7 cellular contexts compared by ENCODE assay signal in genomic region chr5:180353226-180353962, GRCh38. TPM values are rescaled to one million over a fixed set of nuclear protein-coding genes. Genes with fewer than 3 reads are reported as not detected.
A peak's percentile ranks its signal among the peaks of the same experiment; 100 is the strongest.
DNase-seq lines count a peak whose midpoint lies in the region; ATAC-seq and TF ChIP-seq lines count a peak whose summit lies in the region.

Gene GFPT2 (minus strand): TSS chr5:180353336. CDS start chr5:180353217, 119 bp downstream.

- H3K27ac Mint-ChIP-seq in activated T-helper 2 cell treated with anti-CD3 and anti-CD28 coated beads, Interferon-gamma antibody, Interleukin-2, Interleukin-4, amounts not matched to agents 10 μg/mL and 5 μg/mL and 100 μg/mL, durations not matched to agents 14 hours and 24 hours and 36 hours: no peak within 1 kb of the TSS
- H3K27ac Mint-ChIP-seq in naive thymus-derived CD4-positive, alpha-beta T cell: no peak within 1 kb of the TSS

- no peaks in the 10 kb centered on the region for H3K9me3 ChIP-seq in PC-9 (ENCODE audit: insufficient read depth, low read depth)
- no peaks in the 10 kb centered on the region for H3K9me3 ChIP-seq in naive thymus-derived CD4-positive, alpha-beta T cell (ENCODE audit: control insufficient read depth in 2 of 3, low read length in 3 of 3)

- no peaks in the 10 kb centered on the region for H3F3A ChIP-seq in PC-9 (ENCODE audit: insufficient read depth, low read depth)

- H3K27me3 ChIP-seq in PC-9 (ENCODE audit: insufficient read depth, low read depth): no peaks in the 10 kb centered on the region
- peaks cover 0 to 13% of the 10 kb centered on the region in 2 donors for H3K27me3 ChIP-seq in naive thymus-derived CD4-positive, alpha-beta T cell (ENCODE audit: control insufficient read depth in 2 of 2, insufficient read depth in 2 of 2, low read length in 2 of 2)

- CTCF ChIA-PET in PC-9 (lab: Charles Lee): interaction anchor here (1.0 kb wide), 1 partner anchor 23 kb away, joined by 4 read pairs; no protein-coding TSS in a partner anchor
- CTCF ChIA-PET in naive thymus-derived CD4-positive, alpha-beta T cell (lab: Charles Lee): no interaction called here

- POLR2A ChIA-PET in PC-9 (lab: Charles Lee; ENCODE audit: unreplicated experiment): interaction anchor here (0.6 kb wide), 3 partner anchors 22 to 162 kb away, joined by 4 to 6 read pairs (median 6); no protein-coding TSS in a partner anchor
- POLR2A ChIA-PET in naive thymus-derived CD4-positive, alpha-beta T cell (lab: Charles Lee): no interaction called here

- H3K9me2 ChIP-seq in PC-9 (ENCODE audit: insufficient read depth): no peaks in the 10 kb centered on the region

- no peaks in the 10 kb centered on the region for H3K36me3 ChIP-seq in PC-9 (ENCODE audit: low read depth)
- H3K36me3 ChIP-seq in naive thymus-derived CD4-positive, alpha-beta T cell (ENCODE audit: control insufficient read depth in 2 of 3, insufficient read depth in 3 of 3, low read length in 3 of 3): no peaks in the 10 kb centered on the region

- peak within 1 kb of the TSS; percentile 88 for H3K4me3 ChIP-seq in PC-9
- H3K4me3 ChIP-seq in naive thymus-derived CD4-positive, alpha-beta T cell (ENCODE audit: low read length): peak within 1 kb of the TSS; percentile 75

- no peaks in the 10 kb centered on the region for H3K4me1 Mint-ChIP-seq in activated T-helper 2 cell treated with anti-CD3 and anti-CD28 coated beads, Interferon-gamma antibody, Interleukin-2, Interleukin-4, amounts not matched to agents 10 μg/mL and 5 μg/mL and 100 μg/mL, durations not matched to agents 14 hours and 24 hours and 36 hours (ENCODE audit: low read depth)
- H3K4me1 Mint-ChIP-seq in naive thymus-derived CD4-positive, alpha-beta T cell: peaks cover 0 to 12% (median 6%) of the 10 kb centered on the region in 7 donors

- peaks cover 54% of the 10 kb centered on the region for H3K27me3 Mint-ChIP-seq in activated T-helper 2 cell treated with anti-CD3 and anti-CD28 coated beads, Interferon-gamma antibody, Interleukin-2, Interleukin-4, amounts not matched to agents 10 μg/mL and 5 μg/mL and 100 μg/mL, durations not matched to agents 14 hours and 24 hours and 36 hours (ENCODE audit: low read depth)
- peaks cover 33 to 62% (median 45%) of the 10 kb centered on the region in 5 donors for H3K27me3 Mint-ChIP-seq in naive thymus-derived CD4-positive, alpha-beta T cell

- no peaks in the 10 kb centered on the region for H4K20me1 ChIP-seq in PC-9 (ENCODE audit: insufficient read depth)

- ATAC-seq in GM19023 (IDR thresholded peaks at IDR 0.05; ENCODE audit: unreplicated experiment) (peak; percentile 79), HG03139 (IDR thresholded peaks at IDR 0.05; ENCODE audit: unreplicated experiment) (peak; percentile 42)
- ATAC-seq in naive thymus-derived CD4-positive, alpha-beta T cell: peak; percentile 95

- BruUV-seq in PC-9 (replicated peaks; lab: Mats Ljungman, UMichigan): no TSS peak

- H3K79me2 ChIP-seq in PC-9 (ENCODE audit: low read depth): no peaks in the 10 kb centered on the region

- TF ChIP-seq CTCF in PC-9 (conservative IDR thresholded peaks at IDR 0.05): no peak

- H3K27ac ChIP-seq in PC-9: no peak within 1 kb of the TSS
- no peak within 1 kb of the TSS for H3K27ac ChIP-seq in naive thymus-derived CD4-positive, alpha-beta T cell (ENCODE audit: low read depth, low read length)

- peak within 1 kb of the TSS; percentile 97 for H3K4me2 ChIP-seq in PC-9

- H3K4me1 ChIP-seq in PC-9 (replicated peaks; ENCODE audit: insufficient read depth): no peaks in the 10 kb centered on the region; the same call in 1 of the 2 replicates
- peaks cover 5% of the 10 kb centered on the region in 2 donors for H3K4me1 ChIP-seq in naive thymus-derived CD4-positive, alpha-beta T cell (ENCODE audit: control insufficient read depth in 2 of 2, insufficient read depth in 2 of 2, low read length in 2 of 2)

- peak within 1 kb of the TSS; percentile 96 for H2AFZ ChIP-seq in PC-9

- peak within 1 kb of the TSS; percentile 65 for H3K4me3 Mint-ChIP-seq in activated T-helper 2 cell treated with anti-CD3 and anti-CD28 coated beads, Interferon-gamma antibody, Interleukin-2, Interleukin-4, amounts not matched to agents 10 μg/mL and 5 μg/mL and 100 μg/mL, durations not matched to agents 14 hours and 24 hours and 36 hours (ENCODE audit: low read depth)
- peak within 1 kb of the TSS; percentile 66 to 84 (median 77) for H3K4me3 Mint-ChIP-seq in naive thymus-derived CD4-positive, alpha-beta T cell

- DNase-seq in PC-9 (peak; percentile 58 to 86), fibroblast of peridontal ligament (ENCODE audit: extremely low read depth) (peak; percentile 66)
- peak; percentile 52 for DNase-seq in activated T-helper 2 cell treated with anti-CD3 and anti-CD28 coated beads, Interferon-gamma antibody, Interleukin-2, Interleukin-4, amounts not matched to agents 10 μg/mL and 5 μg/mL and 100 μg/mL, durations not matched to agents 14 hours and 24 hours and 36 hours (ENCODE audit: low spot score)
- DNase-seq in naive thymus-derived CD4-positive, alpha-beta T cell: peak; percentile 52 to 75 (median 65)
- peak; percentile 40 to 49 for DNase-seq in stimulated activated CD8-positive, alpha-beta memory T cell treated with anti-CD3 and anti-CD28 coated beads, Interleukin-7, amount 100 ng/mL, for 48 hours (ENCODE audit: extremely low read depth in 1 of 2, low read depth in 1 of 2)

- H3K36me3 Mint-ChIP-seq in activated T-helper 2 cell treated with anti-CD3 and anti-CD28 coated beads, Interferon-gamma antibody, Interleukin-2, Interleukin-4, amounts not matched to agents 10 μg/mL and 5 μg/mL and 100 μg/mL, durations not matched to agents 14 hours and 24 hours and 36 hours (ENCODE audit: low read depth): no peaks in the 10 kb centered on the region
- no peaks in the 10 kb centered on the region for H3K36me3 Mint-ChIP-seq in naive thymus-derived CD4-positive, alpha-beta T cell

- intact Hi-C loops in PC-9 (cut with micrococcal nuclease; ENCODE audit: unreplicated experiment): loop anchor here (1.0 to 2.0 kb wide), 3 partner anchors 20 to 60 kb away; no protein-coding TSS in a partner anchor
- intact Hi-C loops in activated T-helper 2 cell treated with anti-CD3 and anti-CD28 coated beads, Interferon-gamma antibody, Interleukin-2, Interleukin-4, amounts not matched to agents 10 μg/mL and 5 μg/mL and 100 μg/mL, durations not matched to agents 14 hours and 24 hours and 36 hours (cut with micrococcal nuclease): loop anchor here (1.0 kb wide), 1 partner anchor 60 kb away; no protein-coding TSS in a partner anchor
- intact Hi-C loops in naive thymus-derived CD4-positive, alpha-beta T cell (cut with micrococcal nuclease): loop anchor here (1.0 to 5.0 kb wide), 4 partner anchors 60 to 141 kb away; partner anchors contain the start of genes CNOT6 (in 2 of the 2) and MAPK9 (in 1 of the 2)

- no peaks in the 10 kb centered on the region for H3K9me3 Mint-ChIP-seq in activated T-helper 2 cell treated with anti-CD3 and anti-CD28 coated beads, Interferon-gamma antibody, Interleukin-2, Interleukin-4, amounts not matched to agents 10 μg/mL and 5 μg/mL and 100 μg/mL, durations not matched to agents 14 hours and 24 hours and 36 hours
- H3K9me3 Mint-ChIP-seq in naive thymus-derived CD4-positive, alpha-beta T cell: peaks cover 0 to 1% (median 0%) of the 10 kb centered on the region in 11 donors

RNA-seq across cellular contexts. Expression of gene GFPT2, which starts in this region (rescaled TPM):
- total RNA-seq in PC-9 (2021): 22.5 and 24.4 TPM in 2 replicates
- 0.37 TPM in 1 of 2 replicates, not detected in the other for total RNA-seq in activated T-helper 2 cell treated with anti-CD3 and anti-CD28 coated beads, Interferon-gamma antibody, Interleukin-2, Interleukin-4, amounts not matched to agents 10 μg/mL and 5 μg/mL and 100 μg/mL, durations not matched to agents 14 hours and 24 hours and 36 hours
- total RNA-seq in naive thymus-derived CD4-positive, alpha-beta T cell: under 1 TPM in 2 of 5 experiments, not detected in 3; 0.16 to 0.81 TPM
- not detected for polyA plus RNA-seq in naive thymus-derived CD4-positive, alpha-beta T cell

Comparison
In these comparisons a context has a peak if more than half of its experiments do, and no peak if none do; other contexts are left out.
1. RNA of gene GFPT2 (total RNA-seq): 22.5 to 24.4 TPM in PC-9; 0.16 to 0.81 TPM in naive thymus-derived CD4-positive, alpha-beta T cell and 0.37 TPM in activated T-helper 2 cell treated with anti-CD3 and anti-CD28 coated beads, Interferon-gamma antibody, Interleukin-2, Interleukin-4, amounts not matched to agents 10 μg/mL and 5 μg/mL and 100 μg/mL, durations not matched to agents 14 hours and 24 hours and 36 hours; every median in the first group is over 10 times any median in the second.
2. Peak in DNase-seq in activated T-helper 2 cell treated with anti-CD3 and anti-CD28 coated beads, Interferon-gamma antibody, Interleukin-2, Interleukin-4, amounts not matched to agents 10 μg/mL and 5 μg/mL and 100 μg/mL, durations not matched to agents 14 hours and 24 hours and 36 hours; RNA of the gene not detected or under 1 TPM.
3. Peak in DNase-seq, ATAC-seq and H3K4me3 ChIP-seq in naive thymus-derived CD4-positive, alpha-beta T cell; RNA of the gene not detected or under 1 TPM.
4. ATAC-seq: peak in every context shown above with its lines; median percentile 95 in naive thymus-derived CD4-positive, alpha-beta T cell; 79 in GM19023; 42 in HG03139.
5. Peak in every context shown above with its lines, with median percentiles within 50 percentile points of each other: DNase-seq.